1 cellular context compared by ENCODE assay signal in the genomic region with DNA sequence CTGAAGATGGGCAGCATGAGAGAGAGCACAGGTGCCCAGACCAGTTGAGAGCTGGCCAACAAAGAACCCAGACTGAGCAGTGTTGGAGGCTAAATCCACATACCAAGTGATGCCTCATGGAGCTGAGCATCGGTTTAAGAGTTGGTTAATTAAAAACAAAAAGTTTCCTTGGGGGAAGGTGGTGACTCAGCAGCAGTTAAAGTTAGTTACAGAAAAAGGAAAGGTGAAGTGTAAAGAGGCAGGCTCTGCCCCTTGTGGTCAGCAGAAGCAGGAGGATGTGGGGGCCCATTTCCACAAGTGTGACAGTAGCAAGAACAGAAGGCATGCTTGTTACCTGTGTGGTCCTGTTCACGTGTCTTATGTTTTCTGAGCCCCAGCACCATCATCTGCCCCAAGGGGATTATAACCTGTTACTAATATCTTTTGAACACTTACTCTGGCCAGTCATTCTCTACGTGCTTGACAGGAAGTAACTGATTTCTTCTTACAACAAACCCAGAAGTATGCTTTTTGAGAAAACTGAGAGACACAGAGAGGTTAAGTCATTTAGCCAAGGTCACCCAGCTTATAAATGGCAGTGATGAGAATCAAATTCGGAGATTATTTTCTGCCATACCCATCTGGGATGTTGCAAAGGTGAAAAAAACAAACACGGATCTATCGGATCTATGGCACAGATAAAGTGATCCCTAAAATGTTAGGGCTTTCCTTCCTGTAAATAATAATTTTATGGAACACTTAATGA.
TF ChIP-seq lines count a peak whose summit lies in the region.

No MANE protein-coding gene starts in this region.

TF ChIP-seq in GM23338, 12 proteins besides CTCF, POLR2A, EP300 and RAD21 (continued from another document):
- TF ChIP-seq ZNF462 (CRISPR knock-in tag; IDR thresholded peaks at IDR 0.05) (no peak), POLR2AphosphoS5 (IDR thresholded peaks at IDR 0.05; ENCODE audit: low read depth) (no peak), JUNB (IDR thresholded peaks at IDR 0.05; ENCODE audit: unreplicated experiment) (no peak)
